8 cellular contexts compared by ENCODE assay signal in genomic region chr18:55778731-55779460, GRCh38.
DNase-seq lines count a peak whose midpoint lies in the region; ATAC-seq and TF ChIP-seq lines count a peak whose summit lies in the region.

No MANE protein-coding gene starts in this region.

- H3K9me3 ChIP-seq in Loucy (ENCODE audit: insufficient read depth, low read depth, low read length) (no peaks in the 10 kb centered on the region), iPS-18a (ENCODE audit: control insufficient read depth, low read depth, low read length) (no peaks in the 10 kb centered on the region)

- H3K36me3 Mint-ChIP-seq in activated naive CD8-positive, alpha-beta T cell treated with anti-CD3 and anti-CD28 coated beads for 36 hours, result no peaks in the 10 kb centered on the region
- H3K36me3 Mint-ChIP-seq in stimulated activated naive CD8-positive, alpha-beta T cell treated with anti-CD3 and anti-CD28 coated beads, Interleukin-15, Interleukin-2, amounts not matched to agents 100 ng/mL and 50 ng/mL, for 24 hours (ENCODE audit: low read depth), result no peaks in the 10 kb centered on the region

- no peaks in the 10 kb centered on the region for H3K79me2 ChIP-seq in Loucy (ENCODE audit: insufficient read depth, low read length)

- ATAC-seq in GM21390 (IDR thresholded peaks at IDR 0.05; ENCODE audit: unreplicated experiment), result no peak
- no peak for ATAC-seq in GM18520 (IDR thresholded peaks at IDR 0.05; ENCODE audit: unreplicated experiment)
- ATAC-seq in HG03565 (IDR thresholded peaks at IDR 0.05; ENCODE audit: unreplicated experiment), result no peak

- peak; percentile 54 for DNase-seq in GM12865 (ENCODE audit: low read depth)
- no peak for DNase-seq in activated naive CD8-positive, alpha-beta T cell treated with anti-CD3 and anti-CD28 coated beads for 36 hours

- no peaks in the 10 kb centered on the region for H3K9me2 ChIP-seq in Loucy (replicated peaks; ENCODE audit: low read depth, low read length)

- H3K27ac ChIP-seq in iPS-18a (ENCODE audit: low read length), result no peak overlapping the region

- H3K9ac ChIP-seq in Loucy (ENCODE audit: low read depth, low read length, poor library complexity, severe bottlenecking) (no peak overlapping the region), iPS-18a (ENCODE audit: low read length) (peak overlapping the region; percentile 53)

- no peak for TF ChIP-seq CTCF in GM12865 (IDR thresholded peaks at IDR 0.05; ENCODE audit: insufficient read depth, low read depth, low read length, missing control alignments)
- no peak for TF ChIP-seq CTCF in Loucy (conservative IDR thresholded peaks at IDR 0.05; ENCODE audit: low read length)

- H3K27me3 ChIP-seq in Loucy (ENCODE audit: insufficient read depth, low read length, poor library complexity, severe bottlenecking) (peaks cover 20% of the 10 kb centered on the region), iPS-18a (ENCODE audit: control insufficient read depth, insufficient read depth, low read length) (peaks cover 10% of the 10 kb centered on the region)

- peaks cover 9% of the 10 kb centered on the region for H3K4me1 Mint-ChIP-seq in activated naive CD8-positive, alpha-beta T cell treated with anti-CD3 and anti-CD28 coated beads for 36 hours
- peaks cover 24% of the 10 kb centered on the region for H3K4me1 Mint-ChIP-seq in stimulated activated naive CD8-positive, alpha-beta T cell treated with anti-CD3 and anti-CD28 coated beads, Interleukin-15, Interleukin-2, amounts not matched to agents 100 ng/mL and 50 ng/mL, for 24 hours (ENCODE audit: low read depth)

- H3F3A ChIP-seq in Loucy (ENCODE audit: low read depth), result no peaks in the 10 kb centered on the region

- no peak overlapping the region for H3K27ac Mint-ChIP-seq in activated naive CD8-positive, alpha-beta T cell treated with anti-CD3 and anti-CD28 coated beads for 36 hours
- H3K27ac Mint-ChIP-seq in stimulated activated naive CD8-positive, alpha-beta T cell treated with anti-CD3 and anti-CD28 coated beads, Interleukin-15, Interleukin-2, amounts not matched to agents 100 ng/mL and 50 ng/mL, for 24 hours, result peak overlapping the region; percentile 65

- H3K4me1 ChIP-seq in Loucy (ENCODE audit: insufficient read depth, low read length, poor library complexity, severe bottlenecking), result peaks cover 12% of the 10 kb centered on the region
- H3K4me1 ChIP-seq in iPS-18a (ENCODE audit: control insufficient read depth, low read depth, low read length), result peaks cover 34% of the 10 kb centered on the region

- H2AFZ ChIP-seq in Loucy (ENCODE audit: low read length), result peak overlapping the region; percentile 86

- no peaks in the 10 kb centered on the region for H3K36me3 ChIP-seq in Loucy (ENCODE audit: insufficient read depth, low read length)
- no peaks in the 10 kb centered on the region for H3K36me3 ChIP-seq in iPS-18a (ENCODE audit: control insufficient read depth, low read depth, low read length)

- H3K4me3 ChIP-seq in GM12865 (ENCODE audit: low read depth, low read length) (peak overlapping the region; percentile 54), Loucy (ENCODE audit: low read length, poor library complexity, severe bottlenecking) (peak overlapping the region; percentile 72), iPS-18a (ENCODE audit: low read length) (peak overlapping the region; percentile 59)

- no peaks in the 10 kb centered on the region for H4K20me1 ChIP-seq in Loucy (ENCODE audit: insufficient read depth, low read length, poor library complexity, severe bottlenecking)

- H3K27me3 Mint-ChIP-seq in activated naive CD8-positive, alpha-beta T cell treated with anti-CD3 and anti-CD28 coated beads for 36 hours, result peaks cover 66% of the 10 kb centered on the region
- H3K27me3 Mint-ChIP-seq in stimulated activated naive CD8-positive, alpha-beta T cell treated with anti-CD3 and anti-CD28 coated beads, Interleukin-15, Interleukin-2, amounts not matched to agents 100 ng/mL and 50 ng/mL, for 24 hours, result peaks cover 59% of the 10 kb centered on the region

- H3K4me2 ChIP-seq in Loucy (ENCODE audit: low read depth, low read length, poor library complexity, severe bottlenecking), result peak overlapping the region; percentile 96

- peak overlapping the region; percentile 55 for H3K4me3 Mint-ChIP-seq in activated naive CD8-positive, alpha-beta T cell treated with anti-CD3 and anti-CD28 coated beads for 36 hours
- peak overlapping the region; percentile 64 for H3K4me3 Mint-ChIP-seq in stimulated activated naive CD8-positive, alpha-beta T cell treated with anti-CD3 and anti-CD28 coated beads, Interleukin-15, Interleukin-2, amounts not matched to agents 100 ng/mL and 50 ng/mL, for 24 hours

- no peaks in the 10 kb centered on the region for H3K9me3 Mint-ChIP-seq in activated naive CD8-positive, alpha-beta T cell treated with anti-CD3 and anti-CD28 coated beads for 36 hours
- no peaks in the 10 kb centered on the region for H3K9me3 Mint-ChIP-seq in stimulated activated naive CD8-positive, alpha-beta T cell treated with anti-CD3 and anti-CD28 coated beads, Interleukin-15, Interleukin-2, amounts not matched to agents 100 ng/mL and 50 ng/mL, for 24 hours
